Comparison of ENCODE assay signal across 17 cellular contexts in genomic region chr17:50263293-50264262, GRCh38. TPM values are rescaled to one million over a fixed set of nuclear protein-coding genes. Genes with fewer than 3 reads are reported as not detected.
DNase-seq lines count a peak whose midpoint lies in the region; ATAC-seq and TF ChIP-seq lines count a peak whose summit lies in the region.
"Had no signal": no experiment of that assay in that cellular context is flagged by ENCODE, and none has a peak within 500 bp of the region (broad histone marks: within the 10 kb centered on the region; RNA-seq: fewer than 3 reads in every experiment).

No MANE protein-coding gene starts in this region.

- H3K27me3 ChIP-seq in RWPE2 (ENCODE audit: insufficient read depth, poor library complexity, severe bottlenecking) (no peaks in the 10 kb centered on the region), skeletal muscle tissue (ENCODE audit: control insufficient read depth in 3 of 3, insufficient read depth in 3 of 3, low read length in 3 of 3) (peaks cover 0 to 8% (median 3%) of the 10 kb centered on the region in 3 donors)
- H3K27me3 ChIP-seq: BLaER1 treated with 17β-estradiol and CSF1 and Interleukin-3, amounts not matched to agents 10 nM and 100 nM had no signal

- ATAC-seq in RWPE2 (ENCODE audit: low read depth), result no peak
- ATAC-seq in HG03097 (IDR thresholded peaks at IDR 0.05; ENCODE audit: low FRiP score, unreplicated experiment), result no peak
- no peak for ATAC-seq in HG03571 (IDR thresholded peaks at IDR 0.05; ENCODE audit: unreplicated experiment)
- ATAC-seq: T-cell had no signal

- H3K4me1 ChIP-seq in RWPE2 (ENCODE audit: insufficient read depth, poor library complexity, severe bottlenecking) (peaks cover 9% of the 10 kb centered on the region), skeletal muscle tissue (ENCODE audit: control insufficient read depth in 3 of 3, insufficient read depth in 3 of 3, low read length in 3 of 3) (peaks cover 20 to 29% (median 22%) of the 10 kb centered on the region in 3 donors)

- H3K27me3 Mint-ChIP-seq in T-helper 2 cell treated with Interferon-gamma antibody and Interleukin-4, amounts not matched to agents 5 μg/mL and 100 μg/mL, for 36 hours (ENCODE audit: low read depth), result peaks cover 8% of the 10 kb centered on the region

- H3K4me1 Mint-ChIP-seq in T-helper 2 cell treated with Interferon-gamma antibody and Interleukin-4, amounts not matched to agents 5 μg/mL and 100 μg/mL, for 36 hours (ENCODE audit: low read depth), result no peaks in the 10 kb centered on the region
- H3K4me1 Mint-ChIP-seq: activated CD4-positive, alpha-beta T cell treated with anti-CD3 and anti-CD28 coated beads, Interleukin-2, amount 10 ng/mL, durations not matched to agents 7 days and 5 days; IgD-negative memory B cell; T-cell had no signal

- no peaks in the 10 kb centered on the region for H3K36me3 ChIP-seq in RWPE2 (ENCODE audit: low read depth)
- no peaks in the 10 kb centered on the region for H3K36me3 ChIP-seq in skeletal muscle tissue (ENCODE audit: control insufficient read depth in 3 of 3, insufficient read depth in 3 of 3, low read length in 3 of 3)
- H3K36me3 ChIP-seq: BLaER1 treated with 17β-estradiol and CSF1 and Interleukin-3, amounts not matched to agents 10 nM and 100 nM had no signal

- H3K27ac ChIP-seq in RWPE2 (ENCODE audit: poor library complexity, severe bottlenecking) (no peak overlapping the region), skeletal muscle tissue (ENCODE audit: low read depth, low read length) (peak overlapping the region; percentile 51)
- H3K27ac ChIP-seq: BLaER1 treated with 17β-estradiol and CSF1 and Interleukin-3, amounts not matched to agents 10 nM and 100 nM; neutrophil had no signal

- TF ChIP-seq CTCF in GM10248 (IDR thresholded peaks at IDR 0.05; ENCODE audit: control extremely low read depth, extremely low read depth, low read depth, missing control alignments) (no peak), RWPE2 (IDR thresholded peaks at IDR 0.05; ENCODE audit: poor library complexity, severe bottlenecking) (no peak)

- DNase-seq in GM10248 (ENCODE audit: extremely low spot score) (peak; percentile 9), RWPE2 (ENCODE audit: low spot score) (peak; percentile 45), SHP77 (lab: John Stamatoyannopoulos, UW) (no peak)
- no peak for DNase-seq in T-helper 2 cell treated with Interferon-gamma antibody and Interleukin-4, amounts not matched to agents 5 μg/mL and 100 μg/mL, for 36 hours (ENCODE audit: low spot score)
- DNase-seq: activated CD4-positive, alpha-beta T cell treated with anti-CD3 and anti-CD28 coated beads, Interleukin-2, amount 10 ng/mL, durations not matched to agents 7 days and 5 days; NCI-H1105; NCI-H345; OCI-M1 had no signal

- H3K27ac Mint-ChIP-seq in T-helper 2 cell treated with Interferon-gamma antibody and Interleukin-4, amounts not matched to agents 5 μg/mL and 100 μg/mL, for 36 hours, result no peak overlapping the region
- H3K27ac Mint-ChIP-seq: activated CD4-positive, alpha-beta T cell treated with anti-CD3 and anti-CD28 coated beads, Interleukin-2, amount 10 ng/mL, durations not matched to agents 7 days and 5 days; activated T-helper 2 cell treated with anti-CD3 and anti-CD28 coated beads, Interferon-gamma antibody, Interleukin-2, Interleukin-4, amounts not matched to agents 10 μg/mL and 5 μg/mL and 100 μg/mL, durations not matched to agents 14 hours and 24 hours and 36 hours; IgD-negative memory B cell; T-cell had no signal

- no peaks in the 10 kb centered on the region for H3K9me3 Mint-ChIP-seq in T-helper 2 cell treated with Interferon-gamma antibody and Interleukin-4, amounts not matched to agents 5 μg/mL and 100 μg/mL, for 36 hours
- H3K9me3 Mint-ChIP-seq: activated CD4-positive, alpha-beta T cell treated with anti-CD3 and anti-CD28 coated beads, Interleukin-2, amount 10 ng/mL, durations not matched to agents 7 days and 5 days; activated T-helper 2 cell treated with anti-CD3 and anti-CD28 coated beads, Interferon-gamma antibody, Interleukin-2, Interleukin-4, amounts not matched to agents 10 μg/mL and 5 μg/mL and 100 μg/mL, durations not matched to agents 14 hours and 24 hours and 36 hours; T-cell had no signal

- no peak overlapping the region for H3K9ac ChIP-seq in skeletal muscle tissue (ENCODE audit: low read depth in 1 of 3, low read length in 3 of 3)
- H3K9ac ChIP-seq: BLaER1 treated with 17β-estradiol and CSF1 and Interleukin-3, amounts not matched to agents 10 nM and 100 nM had no signal

- CTCF ChIA-PET in GM10248 (lab: Yijun Ruan, JAX), result interaction anchor here (1.2 kb wide), 2 partner anchors 33 to 62 kb away, joined by 3 to 6 read pairs; partner anchors contain the start of gene COL1A1

- POLR2A ChIA-PET in GM10248 (lab: Yijun Ruan, JAX), result no interaction called here

- H3K4me3 ChIP-seq in RWPE2 (ENCODE audit: severe bottlenecking), result no peak overlapping the region
- peak overlapping the region; percentile 28; the same call in 1 of the 2 replicates for H3K4me3 ChIP-seq in iPS-18c (ENCODE audit: insufficient read depth, low read depth, low read length)
- no peak overlapping the region for H3K4me3 ChIP-seq in skeletal muscle tissue (ENCODE audit: low read length in 3 of 3)
- H3K4me3 ChIP-seq: BLaER1 treated with 17β-estradiol and CSF1 and Interleukin-3, amounts not matched to agents 10 nM and 100 nM had no signal

- H3K9me3 ChIP-seq in RWPE2 (ENCODE audit: severe bottlenecking) (no peaks in the 10 kb centered on the region), iPS-18c (ENCODE audit: control insufficient read depth, insufficient read depth, low read length) (no peaks in the 10 kb centered on the region), skeletal muscle tissue (ENCODE audit: control insufficient read depth in 3 of 3, low read length in 3 of 3) (no peaks in the 10 kb centered on the region)
- H3K9me3 ChIP-seq: BLaER1 treated with 17β-estradiol and CSF1 and Interleukin-3, amounts not matched to agents 10 nM and 100 nM; neutrophil had no signal

- no peaks in the 10 kb centered on the region for H3K36me3 Mint-ChIP-seq in T-helper 2 cell treated with Interferon-gamma antibody and Interleukin-4, amounts not matched to agents 5 μg/mL and 100 μg/mL, for 36 hours (ENCODE audit: low read depth)
- H3K36me3 Mint-ChIP-seq: IgD-negative memory B cell, T-cell had no signal

- H3K4me3 Mint-ChIP-seq in T-helper 2 cell treated with Interferon-gamma antibody and Interleukin-4, amounts not matched to agents 5 μg/mL and 100 μg/mL, for 36 hours, result no peak overlapping the region
- H3K4me3 Mint-ChIP-seq: activated CD4-positive, alpha-beta T cell treated with anti-CD3 and anti-CD28 coated beads, Interleukin-2, amount 10 ng/mL, durations not matched to agents 7 days and 5 days; IgD-negative memory B cell; T-cell had no signal

RNA-seq across cellular contexts. Expression of gene TMEM92, which starts 10.7 kb away (rescaled TPM):
- not detected for total RNA-seq in skeletal muscle tissue
- total RNA-seq: activated CD4-positive, alpha-beta T cell treated with anti-CD3 and anti-CD28 coated beads, Interleukin-2, amount 10 ng/mL, durations not matched to agents 7 days and 5 days; T-cell had no signal

Comparison
In these comparisons a context has a peak if more than half of its experiments do, and no peak if none do; other contexts are left out.
1. DNase-seq: peak in GM10248 (single experiment) and RWPE2 (single experiment); none in SHP77 (0 of 2) and T-helper 2 cell treated with Interferon-gamma antibody and Interleukin-4, amounts not matched to agents 5 μg/mL and 100 μg/mL, for 36 hours (single experiment).